1 cellular context compared by ENCODE assay signal in the genomic region with DNA sequence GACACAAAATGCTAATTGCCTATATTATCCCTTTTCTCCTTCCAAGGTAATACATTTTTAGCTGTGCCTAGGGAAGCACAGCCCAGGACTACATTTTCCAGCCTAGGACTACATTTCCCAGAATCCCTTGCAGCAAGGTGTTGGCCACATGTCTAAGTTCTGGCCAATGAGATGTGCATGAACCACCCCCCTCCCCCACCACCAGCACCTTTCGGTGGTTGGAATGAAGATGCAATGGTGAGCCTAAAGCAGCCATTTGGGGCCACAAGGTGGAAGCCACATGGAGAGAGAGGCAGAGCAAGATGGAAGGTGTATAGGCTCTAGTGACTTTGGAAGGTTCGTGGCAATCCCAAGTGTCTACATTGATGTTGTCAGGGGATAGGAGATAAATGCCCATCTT.
TF ChIP-seq lines count a peak whose summit lies in the region.

No MANE protein-coding gene starts in this region.

TF ChIP-seq in HepG2, 621 proteins besides CTCF, POLR2A, EP300 and RAD21 (continued from another document):
- TF ChIP-seq SNAPC4 (CRISPR knock-in tag; IDR thresholded peaks at IDR 0.05) (no peak), ZNF800 (CRISPR knock-in tag; IDR thresholded peaks at IDR 0.05) (no peak), TEAD3 (CRISPR knock-in tag; optimal IDR thresholded peaks at IDR 0.05; ENCODE audit: borderline replicate concordance) (no peak), GMEB1 (CRISPR knock-in tag; IDR thresholded peaks at IDR 0.05; ENCODE audit: borderline replicate concordance) (no peak), ZSCAN5A (CRISPR knock-in tag; IDR thresholded peaks at IDR 0.05; ENCODE audit: borderline replicate concordance) (no peak), ZNF607 (CRISPR knock-in tag; IDR thresholded peaks at IDR 0.05; ENCODE audit: borderline replicate concordance) (no peak), NFYB (CRISPR knock-in tag; IDR thresholded peaks at IDR 0.05) (peak; percentile 85), ZNF143 (CRISPR knock-in tag; IDR thresholded peaks at IDR 0.05) (peak; percentile 89)
